Comparison of ENCODE assay signal across 8 cellular contexts in genomic region chr1:58786184-58786926, GRCh38. TPM values are rescaled to one million over a fixed set of nuclear protein-coding genes. Genes with fewer than 3 reads are reported as not detected.
DNase-seq lines count a peak whose midpoint lies in the region; ATAC-seq and TF ChIP-seq lines count a peak whose summit lies in the region.

No MANE protein-coding gene starts in this region.

- H3K27me3 ChIP-seq in breast epithelium = no peaks in the 10 kb centered on the region
- H3K27me3 ChIP-seq in colonic mucosa = no peaks in the 10 kb centered on the region
- H3K27me3 ChIP-seq in muscle layer of duodenum (ENCODE audit: low read depth, low read length) = no peaks in the 10 kb centered on the region
- no peaks in the 10 kb centered on the region for H3K27me3 ChIP-seq in upper lobe of right lung

- no peaks in the 10 kb centered on the region for H3K36me3 ChIP-seq in breast epithelium
- H3K36me3 ChIP-seq in colonic mucosa = no peaks in the 10 kb centered on the region
- peaks cover 0 to 14% of the 10 kb centered on the region in 2 donors for H3K36me3 ChIP-seq in muscle layer of duodenum (ENCODE audit: control insufficient read depth in 1 of 2, insufficient read depth in 2 of 2, low read length in 2 of 2)
- no peaks in the 10 kb centered on the region for H3K36me3 ChIP-seq in upper lobe of right lung

- no peaks in the 10 kb centered on the region for H3K27me3 Mint-ChIP-seq in MCF 10A (ENCODE audit: insufficient read depth, unreplicated experiment)

- no peak for DNase-seq in breast epithelium (ENCODE audit: low spot score in 2 of 2)
- DNase-seq in MCF 10A (ENCODE audit: unreplicated experiment) = no peak
- DNase-seq in colonic mucosa = no peak
- DNase-seq in upper lobe of right lung = no peak
- no peak for DNase-seq in medulla oblongata (ENCODE audit: extremely low spot score)

- H3K9me3 ChIP-seq in breast epithelium (peaks cover 0 to 5% of the 10 kb centered on the region in 2 donors), colonic mucosa (no peaks in the 10 kb centered on the region), muscle layer of duodenum (ENCODE audit: control insufficient read depth in 1 of 2, low read length in 2 of 2) (no peaks in the 10 kb centered on the region), upper lobe of right lung (no peaks in the 10 kb centered on the region)

- POLR2A ChIA-PET in MCF 10A (lab: Yijun Ruan, JAX) = interaction anchor here (0.5 to 8.9 kb wide), 26 partner anchors 9 to 964 kb away, joined by 3 to 73 read pairs (median 9); partner anchors contain the start of gene FGGY

- BruUV-seq in MCF 10A (replicated peaks; lab: Mats Ljungman, UMichigan) = no TSS peak

- ATAC-seq in upper lobe of right lung (no peak), GM21786 (IDR thresholded peaks at IDR 0.05; ENCODE audit: unreplicated experiment) (no peak), GM21529 (IDR thresholded peaks at IDR 0.05; ENCODE audit: unreplicated experiment) (no peak)

- peak overlapping the region; percentile 98 to 100 for H3K27ac ChIP-seq in breast epithelium
- H3K27ac ChIP-seq in colonic mucosa = peak overlapping the region; percentile 99
- peak overlapping the region; percentile 98 for H3K27ac ChIP-seq in muscle layer of duodenum (ENCODE audit: low read length)
- peak overlapping the region; percentile 99 for H3K27ac ChIP-seq in upper lobe of right lung

- H3K9ac ChIP-seq in colonic mucosa (ENCODE audit: low read depth in 2 of 2, low read length in 2 of 2) = no peak overlapping the region

- intact Hi-C loops in breast epithelium (cut with DNase I; ENCODE audit: low total_unique reads) = no loop called here
- intact Hi-C loops in MCF 10A (cut with micrococcal nuclease) = loop anchor here (10.0 kb wide), 3 partner anchors 258 to 578 kb away; no protein-coding TSS in a partner anchor
- intact Hi-C loops in colonic mucosa (cut with DNase I) = loop anchor here (10.0 kb wide), 1 partner anchor 278 kb away; no protein-coding TSS in a partner anchor
- intact Hi-C loops in upper lobe of right lung (cut with DNase I) = loop anchor here (10.0 kb wide), 1 partner anchor 358 kb away; no protein-coding TSS in a partner anchor

- no peaks in the 10 kb centered on the region for H3K9me3 Mint-ChIP-seq in MCF 10A (ENCODE audit: unreplicated experiment)

- no peaks in the 10 kb centered on the region for H3K4me1 ChIP-seq in breast epithelium
- no peaks in the 10 kb centered on the region for H3K4me1 ChIP-seq in colonic mucosa
- H3K4me1 ChIP-seq in muscle layer of duodenum (ENCODE audit: control insufficient read depth in 1 of 2, insufficient read depth in 2 of 2, low read length in 2 of 2) = peaks cover 0 to 7% of the 10 kb centered on the region in 2 donors
- H3K4me1 ChIP-seq in upper lobe of right lung = peaks cover 11% of the 10 kb centered on the region

- no peak for TF ChIP-seq CTCF in breast epithelium (IDR thresholded peaks at IDR 0.05)
- TF ChIP-seq CTCF in MCF 10A (IDR thresholded peaks at IDR 0.05; ENCODE audit: unreplicated experiment) = no peak
- TF ChIP-seq CTCF in colonic mucosa (IDR thresholded peaks at IDR 0.05) = no peak
- TF ChIP-seq CTCF in upper lobe of right lung (IDR thresholded peaks at IDR 0.05) = no peak

- H3K4me1 Mint-ChIP-seq in MCF 10A (ENCODE audit: insufficient read depth, unreplicated experiment) = peaks cover 9% of the 10 kb centered on the region

- no peak overlapping the region for H3K4me3 Mint-ChIP-seq in MCF 10A (ENCODE audit: unreplicated experiment)

- H3K36me3 Mint-ChIP-seq in MCF 10A (ENCODE audit: insufficient read depth, unreplicated experiment) = peaks cover 29% of the 10 kb centered on the region

- CTCF ChIA-PET in MCF 10A (lab: Yijun Ruan, JAX) = interaction anchor here (0.5 to 3.1 kb wide), 8 partner anchors 26 to 919 kb away, joined by 3 to 13 read pairs (median 3); no protein-coding TSS in a partner anchor

- no peak overlapping the region for H3K27ac Mint-ChIP-seq in MCF 10A (ENCODE audit: low read depth, unreplicated experiment)

- no peak for TF ChIP-seq POLR2A in breast epithelium (IDR thresholded peaks at IDR 0.05)

- peak overlapping the region in 1 of 3 donors; percentile 80 for H3K4me3 ChIP-seq in breast epithelium
- no peak overlapping the region for H3K4me3 ChIP-seq in colonic mucosa
- H3K4me3 ChIP-seq in muscle layer of duodenum (ENCODE audit: low read depth in 1 of 2, low read length in 2 of 2) = no peak overlapping the region
- H3K4me3 ChIP-seq in upper lobe of right lung = peak overlapping the region; percentile 77

RNA-seq across cellular contexts. Expression of gene JUN, which starts 2.5 kb away (rescaled TPM):
- 100 to 1,000 TPM; 119 to 880 (median 379) TPM for total RNA-seq in breast epithelium
- 60.6 and 71.5 TPM in 2 replicates for total RNA-seq in MCF 10A (2022)
- 100 to 1,000 TPM in 1 of 2 donors, 10 to 100 TPM in 1; 94.1 to 137 TPM for total RNA-seq in colonic mucosa
- 112 TPM for total RNA-seq in upper lobe of right lung
